8 cellular contexts compared by ENCODE assay signal in the genomic region with DNA sequence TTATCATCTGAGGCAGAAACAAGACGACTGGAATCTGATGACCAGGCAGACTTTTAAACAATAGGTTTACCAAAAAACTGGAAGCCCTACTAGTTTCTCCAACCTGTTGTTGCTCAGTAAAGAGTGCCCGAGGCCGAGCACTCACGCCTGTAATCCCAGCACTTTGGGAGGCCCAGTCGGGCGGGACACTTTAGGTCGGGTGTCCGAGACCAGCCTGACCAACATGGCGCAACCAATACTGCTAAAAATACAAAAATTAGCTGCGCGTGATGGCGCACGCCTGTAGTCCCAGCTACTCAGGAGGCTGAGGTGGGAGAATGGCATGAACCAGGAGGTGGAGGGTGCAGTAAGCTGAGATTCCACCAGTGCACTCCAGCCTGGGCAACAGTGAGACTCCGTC. TPM values are rescaled to one million over a fixed set of nuclear protein-coding genes. Genes with fewer than 3 reads are reported as not detected.
DNase-seq lines count a peak whose midpoint lies in the region.

No MANE protein-coding gene starts in this region.

- DNase-seq in ELF-1 (ENCODE audit: low read depth, low spot score) (peak; percentile 53), SJSA1 (ENCODE audit: low read depth in 1 of 2, low spot score in 2 of 2) (peak in 1 of 2 experiments; percentile 4), fibroblast of gingiva (ENCODE audit: low read depth) (peak; percentile 24), NCI-H1048 (lab: John Stamatoyannopoulos, UW) (no peak), caudate nucleus (lab: John Stamatoyannopoulos, UW) (no peak)
- DNase-seq in central memory CD4-positive, alpha-beta T cell, result no peak
- no peak for DNase-seq in activated effector memory CD4-positive, alpha-beta T cell treated with Interleukin-2 at 50 U/mL for 16 hours

- peak overlapping the region; percentile 60 for H3K4me3 ChIP-seq in SJSA1
- H3K4me3 ChIP-seq in rectal smooth muscle tissue (ENCODE audit: low read length), result peak overlapping the region; percentile 97

- no peaks in the 10 kb centered on the region for H3K9me3 ChIP-seq in SJSA1 (replicated peaks)

- H3K4me1 ChIP-seq in SJSA1 (replicated peaks) (peaks cover 16% of the 10 kb centered on the region; the same call in 1 of the 2 replicates), rectal smooth muscle tissue (ENCODE audit: control insufficient read depth, insufficient read depth, low read length) (peaks cover 5% of the 10 kb centered on the region)

- no peaks in the 10 kb centered on the region for H3K27me3 ChIP-seq in SJSA1 (replicated peaks)
- H3K27me3 ChIP-seq in rectal smooth muscle tissue (ENCODE audit: control insufficient read depth, insufficient read depth, low read length), result no peaks in the 10 kb centered on the region

- H3K27ac ChIP-seq in SJSA1, result no peak overlapping the region
- H3K27ac ChIP-seq in rectal smooth muscle tissue (ENCODE audit: low read depth, low read length), result no peak overlapping the region
- H3K27ac ChIP-seq in caudate nucleus (ENCODE audit: low read depth, low read length), result no peak overlapping the region

- H3K36me3 ChIP-seq in SJSA1, result peaks cover 15% of the 10 kb centered on the region
- no peaks in the 10 kb centered on the region for H3K36me3 ChIP-seq in rectal smooth muscle tissue (ENCODE audit: control insufficient read depth, insufficient read depth, low read length)

- no peak overlapping the region for H3K9ac ChIP-seq in rectal smooth muscle tissue (ENCODE audit: low read length)

RNA-seq across cellular contexts. Expression of a gene that starts 1.1 kb away (rescaled TPM):
- 5.4 and 6.3 TPM in 2 replicates for total RNA-seq in SJSA1 (2014; rRNA removed; shearing (Covaris generic))

RNA-seq across cellular contexts. Expression of a gene that starts 33.0 kb away (rescaled TPM):
- 0.37 and 2.0 TPM in 2 replicates for total RNA-seq in SJSA1 (2014; rRNA removed; shearing (Covaris generic))

RNA-seq across cellular contexts. Expression of a gene that starts 33.9 kb away (rescaled TPM):
- total RNA-seq in SJSA1 (2014; rRNA removed; shearing (Covaris generic)), result 29.3 and 65.3 TPM in 2 replicates

Comparison
In these comparisons a context has a peak if more than half of its experiments do, and no peak if none do; other contexts are left out.
1. DNase-seq: peak in ELF-1 (single experiment) and fibroblast of gingiva (single experiment); none in central memory CD4-positive, alpha-beta T cell (single experiment), NCI-H1048 (single experiment), activated effector memory CD4-positive, alpha-beta T cell treated with Interleukin-2 at 50 U/mL for 16 hours (single experiment) and caudate nucleus (0 of 61).